Comparison of ENCODE assay signal across 23 cellular contexts in genomic region chr15:77292924-77293558, GRCh38.
"Had no signal": no experiment of that assay in that cellular context is flagged by ENCODE, and none has a peak within 500 bp of the region (broad histone marks: within the 10 kb centered on the region; RNA-seq: fewer than 3 reads in every experiment).

No MANE protein-coding gene starts in this region.

- DNase-seq: activated CD4-positive, alpha-beta memory T cell treated with anti-CD3 and anti-CD28 coated beads for 36 hours; activated CD4-positive, alpha-beta T cell treated with anti-CD3 and anti-CD28 coated beads for 48 hours; activated effector memory CD4-positive, alpha-beta T cell treated with Interleukin-2 at 50 U/mL for 16 hours; activated naive CD4-positive, alpha-beta T cell treated with anti-CD3 and anti-CD28 coated beads for 36 hours; activated naive CD8-positive, alpha-beta T cell treated with anti-CD3 and anti-CD28 coated beads, Interleukin-2, amount 10 ng/mL, durations not matched to agents 7 days and 5 days; activated T-cell treated with anti-CD3 and anti-CD28 coated beads, Interleukin-2, amount 50 U/mL, for 72 hours; amygdala; effector CD4-positive, alpha-beta T cell; gastrocnemius medialis; hippocampal formation; kidney glomerular epithelial cell; left lung; naive thymus-derived CD4-positive, alpha-beta T cell; occipital lobe; posterior cingulate gyrus; stimulated activated CD4-positive, alpha-beta T cell treated with anti-CD3 and anti-CD28 coated beads, Interleukin-15, amount 100 ng/mL, for 24 hours; transverse colon had no signal

- H3K9me3 ChIP-seq: gastrocnemius medialis, left lung, transverse colon, vagina had no signal

- H3K36me3 ChIP-seq: cardiac muscle cell, gastrocnemius medialis, left lung, transverse colon, vagina had no signal

- H3K27ac ChIP-seq: cardiac muscle cell, gastrocnemius medialis, left lung, transverse colon, vagina had no signal

- H3K4me1 ChIP-seq: left lung, transverse colon had no signal

- H3K27me3 ChIP-seq: cardiac muscle cell, gastrocnemius medialis, left lung, transverse colon, vagina had no signal

- ATAC-seq: activated T-cell treated with anti-CD3 and anti-CD28 coated beads, Interleukin-2, amount 50 U/mL, for 72 hours; gastrocnemius medialis; left lung; naive thymus-derived CD4-positive, alpha-beta T cell; sciatic nerve; stimulated activated memory B cell treated with anti-CD40 and anti-IgM and Interleukin-4, amounts not matched to agents 10 μg/mL and 1 μg/mL and 100 μg/mL, for 72 hours had no signal

- H3K4me2 ChIP-seq: smooth muscle cell had no signal

- H3K4me3 ChIP-seq: cardiac muscle cell, gastrocnemius medialis, left lung, lung, smooth muscle cell, transverse colon, vagina had no signal
